ENCODE assay signal across 8 cellular contexts in the genomic region with DNA sequence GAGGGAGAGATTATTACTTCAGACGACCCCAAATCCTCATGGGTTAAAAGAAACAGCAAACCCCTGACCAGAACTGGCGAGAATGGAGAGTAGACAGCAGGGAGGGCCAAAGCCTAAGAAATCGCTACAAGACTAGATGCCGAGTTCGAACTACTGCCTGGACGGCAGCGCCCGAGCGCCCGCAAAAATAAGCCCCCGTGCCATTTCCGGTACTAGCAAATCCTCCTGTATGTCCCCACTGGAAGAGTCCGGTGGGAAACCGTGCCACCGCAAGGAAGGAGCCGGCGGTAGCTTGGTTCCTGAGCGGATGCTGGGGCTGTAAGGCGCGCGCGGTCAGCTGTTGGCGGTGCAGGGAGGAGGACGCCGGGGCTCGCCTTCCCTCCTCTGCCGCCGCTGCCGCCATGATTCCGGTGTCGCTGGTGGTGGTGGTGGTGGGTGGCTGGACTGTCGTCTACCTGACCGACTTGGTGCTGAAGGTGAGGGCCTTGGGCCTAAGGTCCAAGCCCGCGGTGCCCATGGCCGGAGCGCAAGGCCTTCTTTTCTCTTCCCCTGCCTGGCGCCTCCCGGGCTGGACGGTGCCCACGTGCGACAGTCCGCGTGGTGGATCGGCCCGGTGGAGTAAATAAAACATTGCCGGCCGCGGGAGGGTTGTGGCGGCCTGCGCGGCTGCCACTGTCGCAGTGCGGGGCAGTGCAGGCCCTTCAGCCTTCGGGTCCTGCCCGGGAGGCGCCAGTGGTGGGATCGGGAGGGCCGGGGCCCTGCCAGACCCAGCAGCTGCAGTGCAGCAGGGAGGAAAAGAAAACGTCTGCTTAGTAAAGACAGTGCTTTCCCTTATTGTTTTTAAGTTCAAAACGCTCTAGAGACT. TPM values are rescaled to one million over a fixed set of nuclear protein-coding genes. Genes with fewer than 3 reads are reported as not detected.
DNase-seq lines count a peak whose midpoint lies in the region; ATAC-seq and TF ChIP-seq lines count a peak whose summit lies in the region.

A gene (plus strand): TSS at position 284 of the 865 bp plus-strand sequence. CDS start 118 bp downstream, at position 402.

- H4K8ac ChIP-seq in IMR-90 (ENCODE audit: low read depth in 2 of 2, low read length in 2 of 2), result peak within 1 kb of the TSS; percentile 1 to 87

- peak within 1 kb of the TSS; percentile 96 for H3K27ac ChIP-seq in IMR-90 (ENCODE audit: insufficient read depth, low read length)
- peak within 1 kb of the TSS; percentile 43 for H3K27ac ChIP-seq in OCI-LY7 (ENCODE audit: low read depth, low read length, poor library complexity, severe bottlenecking)

- POLR2A ChIA-PET in IMR-90 (lab: Charles Lee; ENCODE audit: unreplicated experiment) (no interaction called here), OCI-LY7 (lab: Charles Lee) (interaction anchor here (0.5 to 0.9 kb wide), 3 partner anchors 9 to 72 kb away, joined by 3 read pairs; a partner anchor contains a TSS)

- peaks cover 11% of the 10 kb centered on the region; the same call in 1 of the 2 replicates for H3K79me2 ChIP-seq in OCI-LY7 (ENCODE audit: insufficient read depth, low read depth, low read length)

- H2AK9ac ChIP-seq in IMR-90 (replicated peaks; ENCODE audit: low read depth, low read length, poor library complexity), result peak within 1 kb of the TSS; percentile 87

- dilution Hi-C loops in IMR-90 (cut with HindIII; ENCODE audit: low sequenced_read_pairs, unreplicated experiment), result no loop called here

- H3K4ac ChIP-seq in IMR-90 (ENCODE audit: low read depth, low read length), result peak within 1 kb of the TSS; percentile 94

- H4K20me1 ChIP-seq in IMR-90 (ENCODE audit: insufficient read depth, low read length) (no peaks in the 10 kb centered on the region), OCI-LY7 (ENCODE audit: insufficient read depth, low read length) (no peaks in the 10 kb centered on the region)

- H3K18ac ChIP-seq in IMR-90 (ENCODE audit: low read depth, low read length), result peak within 1 kb of the TSS; percentile 69

- TF ChIP-seq CTCF in IMR-90 (conservative IDR thresholded peaks at IDR 0.05; ENCODE audit: low read depth, low read length) (peak; percentile 50), OCI-LY7 (conservative IDR thresholded peaks at IDR 0.05; ENCODE audit: low read length) (0 out of 2 replicates have a peak, but pooled peaks have one; percentile 22), epithelial cell of proximal tubule (conservative IDR thresholded peaks at IDR 0.05; ENCODE audit: low read depth, low read length) (peak; percentile 26)

- DNase-seq in DMS114 treated with DMSO at 0.1 percent for 48 hours (lab: John Stamatoyannopoulos, UW; ENCODE audit: unreplicated experiment) (peak; percentile 73), IMR-90 (peak; percentile 91), OCI-LY7 (ENCODE audit: low spot score) (peak; percentile 87), activated T-cell treated with anti-CD3 and anti-CD28 coated beads for 24 hours (ENCODE audit: low read depth) (peak; percentile 73), epithelial cell of proximal tubule (ENCODE audit: low read depth) (peak; percentile 47), mucosa of gallbladder (ENCODE audit: low spot score) (peak; percentile 83)
- DNase-seq in stimulated activated CD8-positive, alpha-beta memory T cell treated with anti-CD3 and anti-CD28 coated beads, Interleukin-4, amount 100 ng/mL, for 24 hours (ENCODE audit: low read depth), result peak; percentile 65

- BruUV-seq in IMR-90 (replicated peaks; lab: Mats Ljungman, UMichigan) (no TSS peak), OCI-LY7 (replicated peaks; lab: Mats Ljungman, UMichigan) (no TSS peak)

- H2BK120ac ChIP-seq in IMR-90 (ENCODE audit: low read depth, low read length), result peak within 1 kb of the TSS; percentile 71

- ATAC-seq in GM21528 (IDR thresholded peaks at IDR 0.05; ENCODE audit: low FRiP score, unreplicated experiment) (peak; percentile 88), IMR-90 (ENCODE audit: low read depth) (peak; percentile 93)

- H3K14ac ChIP-seq in IMR-90 (replicated peaks; ENCODE audit: low read depth, low read length), result peak within 1 kb of the TSS; percentile 94

- H3K9me2 ChIP-seq in OCI-LY7 (ENCODE audit: insufficient read depth, low read length), result no peaks in the 10 kb centered on the region

- H4K91ac ChIP-seq in IMR-90 (ENCODE audit: insufficient read depth, low read depth, low read length), result peak within 1 kb of the TSS; percentile 83

- H3K79me1 ChIP-seq in IMR-90 (ENCODE audit: low read depth in 1 of 2, low read length in 2 of 2), result peaks cover 9 to 13% of the 10 kb centered on the region in 2 experiments; a peak in 3 of 4 replicates

- intact Hi-C loops in IMR-90 (cut with micrococcal nuclease), result loop anchor here (1.0 to 10.0 kb wide), 3 partner anchors 103 to 1305 kb away; no protein-coding TSS in a partner anchor
- intact Hi-C loops in OCI-LY7 (cut with micrococcal nuclease; ENCODE audit: unreplicated experiment), result loop anchor here (1.0 kb wide), 2 partner anchors 102 to 146 kb away; no protein-coding TSS in a partner anchor

- H3K4me3 ChIP-seq in IMR-90 (ENCODE audit: insufficient read depth, low read depth, low read length), result peak within 1 kb of the TSS; percentile 84
- H3K4me3 ChIP-seq in OCI-LY7 (ENCODE audit: low read depth, low read length, poor library complexity, severe bottlenecking), result peak within 1 kb of the TSS; percentile 85
- H3K4me3 ChIP-seq in epithelial cell of proximal tubule (ENCODE audit: low read depth, low read length), result peak within 1 kb of the TSS; percentile 72

- H2BK20ac ChIP-seq in IMR-90 (ENCODE audit: low read depth, low read length), result no peak within 1 kb of the TSS

- in situ Hi-C loops in IMR-90 (cut with MboI; ENCODE audit: low sequenced_read_pairs), result loop anchor here (5.0 kb wide), 1 partner anchor 133 kb away; no protein-coding TSS in a partner anchor

- peak within 1 kb of the TSS; percentile 89; the same call in 1 of the 2 replicates for H3K23ac ChIP-seq in IMR-90 (ENCODE audit: low read depth, low read length)

- H3K36me3 ChIP-seq in IMR-90 (ENCODE audit: control insufficient read depth, insufficient read depth, low read length), result no peaks in the 10 kb centered on the region
- peaks cover 3% of the 10 kb centered on the region; the same call in 1 of the 2 replicates for H3K36me3 ChIP-seq in OCI-LY7 (ENCODE audit: insufficient read depth, low read length)

- H2AK5ac ChIP-seq in IMR-90 (ENCODE audit: low read depth, low read length), result peak within 1 kb of the TSS; percentile 23; the same call in 1 of the 2 replicates

- TF ChIP-seq RAD21 in IMR-90 (IDR thresholded peaks at IDR 0.05; ENCODE audit: low read length), result peak; percentile 65

- peak within 1 kb of the TSS; percentile 86 for H4K5ac ChIP-seq in IMR-90 (ENCODE audit: low read depth, low read length)

- H2AFZ ChIP-seq in IMR-90 (replicated peaks; ENCODE audit: low read length, poor library complexity), result peak within 1 kb of the TSS; percentile 94
- H2AFZ ChIP-seq in OCI-LY7 (ENCODE audit: low read length), result peak within 1 kb of the TSS; percentile 85; the same call in 1 of the 2 replicates

- H3K56ac ChIP-seq in IMR-90 (ENCODE audit: extremely low read depth, insufficient read depth, low read length), result peak within 1 kb of the TSS; percentile 52

- no peak within 1 kb of the TSS for H2BK15ac ChIP-seq in IMR-90 (ENCODE audit: low read depth, low read length)

- H3K4me2 ChIP-seq in IMR-90 (ENCODE audit: low read depth, low read length) (peak within 1 kb of the TSS; percentile 94), OCI-LY7 (ENCODE audit: low read length) (peak within 1 kb of the TSS; percentile 64)

- H3K4me1 ChIP-seq in IMR-90 (ENCODE audit: control insufficient read depth, insufficient read depth, low read length) (no peaks in the 10 kb centered on the region; the same call in 1 of the 2 replicates), OCI-LY7 (ENCODE audit: insufficient read depth, low read length, poor library complexity, severe bottlenecking) (peaks cover 4% of the 10 kb centered on the region)

- TF ChIP-seq POLR2A in IMR-90 (IDR thresholded peaks at IDR 0.05; ENCODE audit: low read depth, low read length), result peak; percentile 81

- H3K9me1 ChIP-seq in IMR-90 (ENCODE audit: insufficient read depth, low read length), result 0 out of 2 replicates have a peak, but pooled peaks cover 3% of the 10 kb centered on the region

- H3K9me3 ChIP-seq in IMR-90 (ENCODE audit: control insufficient read depth, insufficient read depth, low read length) (no peaks in the 10 kb centered on the region), OCI-LY7 (ENCODE audit: low read length) (no peaks in the 10 kb centered on the region)

- peak within 1 kb of the TSS; percentile 95 for H2BK5ac ChIP-seq in IMR-90 (ENCODE audit: low read depth, low read length, poor library complexity, severe bottlenecking)

- 36% methylated on average over 21 of the region's 61 CpGs; no CpG with 5 or more reads in 1 of the 2 experiments for WGBS in IMR-90 (ENCODE audit: extremely low coverage in 2 of 2, insufficient read length in 1 of 2), 2 experiments

- H3K9ac ChIP-seq in IMR-90 (ENCODE audit: low read depth, low read length), result peak within 1 kb of the TSS; percentile 79

- H3K27me3 ChIP-seq in IMR-90 (ENCODE audit: control insufficient read depth, insufficient read depth, low read length), result no peaks in the 10 kb centered on the region

- CTCF ChIA-PET in IMR-90 (lab: Yijun Ruan, JAX), result interaction anchor here (0.6 kb wide), 2 partner anchors 13 to 1304 kb away, joined by 3 read pairs; no protein-coding TSS in a partner anchor
- CTCF ChIA-PET in OCI-LY7 (lab: Charles Lee; ENCODE audit: unreplicated experiment), result no interaction called here

TF ChIP-seq in IMR-90, 13 proteins besides CTCF, POLR2A, EP300 and RAD21 (continues in another document):
- TF ChIP-seq MAZ (IDR thresholded peaks at IDR 0.05; ENCODE audit: borderline replicate concordance, low read depth, low read length) (peak; percentile 57; the same call in 1 of the 2 replicates), CHD1 (IDR thresholded peaks at IDR 0.05; ENCODE audit: low read depth, low read length) (no peak), RFX5 (IDR thresholded peaks at IDR 0.05; ENCODE audit: low read depth, low read length) (no peak), MXI1 (IDR thresholded peaks at IDR 0.05; ENCODE audit: borderline replicate concordance, low read depth, low read length) (peak; percentile 75), RCOR1 (IDR thresholded peaks at IDR 0.05; ENCODE audit: insufficient replicate concordance, low read length) (peak; percentile 72)

RNA-seq across cellular contexts. Expression of the gene that starts here (rescaled TPM):
- total RNA-seq in IMR-90 (2012; rRNA removed), result 4.7 and 6.9 TPM in 2 replicates
- 10.2 and 12.4 TPM in 2 replicates for polyA plus RNA-seq in IMR-90 (2012; rRNA removed)
- polyA plus RNA-seq in IMR-90 (2012; cell fraction: cytosol; rRNA removed), result 2.6 and 3.7 TPM in 2 replicates
- 1.3 and 5.8 TPM in 2 replicates for polyA plus RNA-seq in IMR-90 (2012; cell fraction: nucleus; rRNA removed; ENCODE audit: low replicate concordance)
- 3.1 and 4.7 TPM in 2 replicates for total RNA-seq in OCI-LY7 (2014; rRNA removed; shearing (Covaris generic))
- 14.9 and 15.8 TPM in 2 replicates for total RNA-seq in OCI-LY7 (2022)
- 5.0 and 5.9 TPM in 2 replicates for total RNA-seq in epithelial cell of proximal tubule
- 11.9 TPM for total RNA-seq in mucosa of gallbladder

Comparison
In these comparisons a context has a peak if more than half of its experiments do, and no peak if none do; other contexts are left out.
1. Peak in every context shown above with its lines: DNase-seq, ATAC-seq, H3K4me3 ChIP-seq and H3K27ac ChIP-seq.